9 cellular contexts compared by ENCODE assay signal in the genomic region with DNA sequence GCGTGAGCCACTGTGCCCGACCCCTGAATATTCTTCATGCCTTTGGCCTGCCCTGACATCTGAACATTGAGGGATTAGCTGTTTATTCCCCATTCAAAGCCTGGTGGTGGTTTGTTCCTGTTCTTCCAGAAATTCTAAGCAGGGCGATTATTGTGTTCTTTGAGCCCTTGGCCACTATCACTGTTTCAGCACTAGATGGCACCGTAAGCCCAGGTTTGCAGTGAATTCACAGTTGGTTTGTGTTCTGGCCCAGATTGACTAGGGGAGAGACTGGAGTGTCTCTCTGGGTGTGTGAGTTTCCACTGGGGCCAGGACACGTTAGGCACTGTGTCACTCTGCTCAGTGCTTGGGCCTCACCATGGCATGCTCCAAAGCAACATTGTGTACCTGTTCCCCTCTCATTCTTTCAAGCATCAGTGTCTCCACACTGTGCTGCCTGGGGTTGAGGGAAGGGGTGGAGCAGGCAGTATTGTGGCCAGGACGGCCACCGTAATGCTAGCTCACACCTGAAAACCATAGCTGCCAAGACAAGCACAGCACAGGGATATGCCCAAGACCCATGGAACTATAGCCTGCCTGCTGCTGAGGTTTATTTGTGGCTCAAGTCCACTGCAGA. TPM values are rescaled to one million over a fixed set of nuclear protein-coding genes. Genes with fewer than 3 reads are reported as not detected.
DNase-seq lines count a peak whose midpoint lies in the region; ATAC-seq and TF ChIP-seq lines count a peak whose summit lies in the region.
"Had no signal": no experiment of that assay in that cellular context is flagged by ENCODE, and none has a peak within 500 bp of the region (broad histone marks: within the 10 kb centered on the region; RNA-seq: fewer than 3 reads in every experiment).

No MANE protein-coding gene starts in this region.

- peaks cover 21% of the 10 kb centered on the region for H3K9me3 Mint-ChIP-seq in endodermal cell

- peaks cover 27% of the 10 kb centered on the region for H3K36me3 Mint-ChIP-seq in endodermal cell (ENCODE audit: low read depth)

- TF ChIP-seq CTCF in endodermal cell (conservative IDR thresholded peaks at IDR 0.05) (peak; percentile 84), parathyroid adenoma (IDR thresholded peaks at IDR 0.05) (peak; percentile 22)

- no peaks in the 10 kb centered on the region for H3K27me3 Mint-ChIP-seq in endodermal cell (ENCODE audit: insufficient read depth)
- H3K27me3 Mint-ChIP-seq: dendritic cell treated with granulocyte-macrophage colony-stimulating factor and Interleukin-4, amounts not matched to agents 40 ng/mL and 50 ng/mL, for 4 days had no signal

- H3K79me2 ChIP-seq in parathyroid adenoma, result peaks cover 20% of the 10 kb centered on the region

- H3K9me3 ChIP-seq in endodermal cell (ENCODE audit: control insufficient read depth, low read length), result peaks cover 39% of the 10 kb centered on the region
- H3K9me3 ChIP-seq in parathyroid adenoma (ENCODE audit: control insufficient read depth, low read length), result no peaks in the 10 kb centered on the region

- H3K27ac ChIP-seq in endodermal cell (ENCODE audit: low read depth, low read length), result no peak overlapping the region
- no peak overlapping the region for H3K27ac ChIP-seq in parathyroid adenoma

- no peaks in the 10 kb centered on the region for H3K27me3 ChIP-seq in endodermal cell (ENCODE audit: control insufficient read depth, insufficient read depth, low read length, poor library complexity, severe bottlenecking)
- H3K27me3 ChIP-seq in parathyroid adenoma (ENCODE audit: control insufficient read depth, insufficient read depth, low read length), result no peaks in the 10 kb centered on the region

- no peak for ATAC-seq in HG03439 (IDR thresholded peaks at IDR 0.05; ENCODE audit: unreplicated experiment)
- no peak for ATAC-seq in GM18511 (IDR thresholded peaks at IDR 0.05; ENCODE audit: unreplicated experiment)

- no peak overlapping the region for H3K4me2 ChIP-seq in parathyroid adenoma (ENCODE audit: low read length)

- H3K4me3 Mint-ChIP-seq in endodermal cell, result no peak overlapping the region
- H3K4me3 Mint-ChIP-seq: dendritic cell treated with granulocyte-macrophage colony-stimulating factor and Interleukin-4, amounts not matched to agents 40 ng/mL and 50 ng/mL, for 4 days had no signal

- H3K27ac Mint-ChIP-seq in endodermal cell, result no peak overlapping the region

- 81 to 91% methylated on average over 4 to 7 of the region's 7 CpGs for whole genome bisulfite sequencing in endodermal cell (ENCODE audit: insufficient coverage in 1 of 2, insufficient read length in 1 of 2), 2 experiments

- H3K4me1 Mint-ChIP-seq in endodermal cell, result peaks cover 24% of the 10 kb centered on the region

- H3K4me3 ChIP-seq in endodermal cell (ENCODE audit: low read length), result no peak overlapping the region
- no peak overlapping the region for H3K4me3 ChIP-seq in parathyroid adenoma (ENCODE audit: low read depth, low read length)

- H3K4me1 ChIP-seq in endodermal cell (ENCODE audit: control insufficient read depth, insufficient read depth, low read length) (no peaks in the 10 kb centered on the region), parathyroid adenoma (no peaks in the 10 kb centered on the region)

- peaks cover 21% of the 10 kb centered on the region for H3K36me3 ChIP-seq in endodermal cell (ENCODE audit: control insufficient read depth, insufficient read depth, low read length)
- H3K36me3 ChIP-seq in parathyroid adenoma (ENCODE audit: control insufficient read depth, insufficient read depth, low read length), result no peaks in the 10 kb centered on the region

- no peak overlapping the region for H2AFZ ChIP-seq in parathyroid adenoma

- H3K9ac ChIP-seq in endodermal cell (ENCODE audit: extremely low read depth, low read length, poor library complexity, severe bottlenecking) (no peak overlapping the region), parathyroid adenoma (no peak overlapping the region)

- DNase-seq in stimulated activated CD4-positive, alpha-beta T cell treated with anti-CD3 and anti-CD28 coated beads, Interleukin-15, amount 100 ng/mL, for 24 hours, result peak; percentile 44
- DNase-seq in stimulated activated CD4-positive, alpha-beta T cell treated with anti-CD3 and anti-CD28 coated beads, Interleukin-4, amount 100 ng/mL, for 24 hours, result no peak
- peak; percentile 60 for DNase-seq in OCI-M1 (lab: John Stamatoyannopoulos, UW)
- peak; percentile 84 for DNase-seq in endodermal cell
- DNase-seq in NCI-H345 treated with DMSO at 0.1 percent for 48 hours (lab: John Stamatoyannopoulos, UW; ENCODE audit: unreplicated experiment), result no peak

RNA-seq across cellular contexts. Expression of a gene that starts 52.7 kb away (rescaled TPM):
- total RNA-seq in endodermal cell, result 10 to 100 TPM; 64.6 to 71.1 TPM
- polyA plus RNA-seq in endodermal cell (2013, experiment 1 of 2), result 36.0 TPM
- polyA plus RNA-seq in endodermal cell (2013, experiment 2 of 2), result 37.2 TPM

Comparison
In these comparisons a context has a peak if more than half of its experiments do, and no peak if none do; other contexts are left out.
1. DNase-seq: peak in stimulated activated CD4-positive, alpha-beta T cell treated with anti-CD3 and anti-CD28 coated beads, Interleukin-15, amount 100 ng/mL, for 24 hours (single experiment), OCI-M1 (single experiment) and endodermal cell (single experiment); none in stimulated activated CD4-positive, alpha-beta T cell treated with anti-CD3 and anti-CD28 coated beads, Interleukin-4, amount 100 ng/mL, for 24 hours (single experiment) and NCI-H345 treated with DMSO at 0.1 percent for 48 hours (single experiment).